In the genomic region with DNA sequence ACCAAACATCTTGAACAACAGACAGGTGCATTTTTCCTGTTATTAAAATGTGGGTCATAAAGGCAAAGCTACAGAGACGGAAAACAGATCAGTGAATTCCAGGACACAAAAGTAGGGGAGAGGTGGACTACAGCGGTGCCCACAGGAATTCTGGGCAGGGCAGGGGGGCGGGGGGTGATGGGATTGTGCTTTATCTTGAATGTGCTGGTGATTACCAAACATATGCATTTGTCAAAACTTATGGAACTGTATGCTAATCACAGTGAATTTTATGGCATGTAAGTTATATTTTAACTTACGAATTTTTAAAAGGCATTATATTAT, we compare ENCODE assay signal across 12 cellular contexts.
DNase-seq lines count a peak whose midpoint lies in the region; ATAC-seq, FAIRE-seq and TF ChIP-seq lines count a peak whose summit lies in the region.
"Had no signal": no experiment of that assay in that cellular context is flagged by ENCODE, and none has a peak within 500 bp of the region (broad histone marks: within the 10 kb centered on the region; RNA-seq: fewer than 3 reads in every experiment).

No MANE protein-coding gene starts in this region.

- H3K9me3 Mint-ChIP-seq in WTC11 (no peaks in the 10 kb centered on the region), mesothelial cell of epicardium (no peaks in the 10 kb centered on the region), progenitor cell of endocrine pancreas (ENCODE audit: low read depth) (no peaks in the 10 kb centered on the region)

- DNase-seq in WTC11 (ENCODE audit: low spot score) (no peak), mesothelial cell of epicardium (ENCODE audit: low spot score in 2 of 2, unreplicated experiment in 2 of 2) (no peak), progenitor cell of endocrine pancreas (ENCODE audit: low spot score, unreplicated experiment) (no peak), NCI-H1417 (lab: John Stamatoyannopoulos, UW) (no peak), frontal cortex (ENCODE audit: low spot score in 2 of 2) (no peak), NCI-H2196 treated with DMSO at 0.1 percent for 48 hours (lab: John Stamatoyannopoulos, UW; ENCODE audit: unreplicated experiment) (no peak)
- DNase-seq in activated CD8-positive, alpha-beta memory T cell treated with anti-CD3 and anti-CD28 coated beads, Interleukin-2, amount 50 U/mL, for 48 hours = no peak
- DNase-seq: ACHN; CD4-positive, CD25-positive, alpha-beta regulatory T cell; H7 had no signal

- H3K4me3 ChIP-seq in HEK293 (ENCODE audit: low read depth, low read length) = peak overlapping the region; percentile 20
- H3K4me3 ChIP-seq: BLaER1 treated with 17β-estradiol and CSF1 and Interleukin-3, amounts not matched to agents 10 nM and 100 nM had no signal

- peak overlapping the region; percentile 24; the same call in 1 of the 2 replicates for H3K27ac ChIP-seq in HEK293 (ENCODE audit: extremely low read depth, low read depth, low read length)
- H3K27ac ChIP-seq: BLaER1 treated with 17β-estradiol and CSF1 and Interleukin-3, amounts not matched to agents 10 nM and 100 nM had no signal

- H3K27ac Mint-ChIP-seq in WTC11 (peak overlapping the region; percentile 93), mesothelial cell of epicardium (peak overlapping the region; percentile 79), progenitor cell of endocrine pancreas (peak overlapping the region; percentile 77)
- H3K27ac Mint-ChIP-seq: CD4-positive, CD25-positive, alpha-beta regulatory T cell had no signal

- POLR2A ChIA-PET in HEK293 (lab: Yijun Ruan, JAX) (interaction anchor here (0.6 to 1.7 kb wide), 3 partner anchors 18 to 1800 kb away, joined by 3 to 5 read pairs (median 4); a partner anchor contains a TSS), WTC11 (lab: Charles Lee) (no interaction called here)

- H3K4me1 Mint-ChIP-seq in WTC11 (peaks cover 30% of the 10 kb centered on the region), mesothelial cell of epicardium (peaks cover 28% of the 10 kb centered on the region), progenitor cell of endocrine pancreas (ENCODE audit: low read depth) (peaks cover 15% of the 10 kb centered on the region)
- H3K4me1 Mint-ChIP-seq: CD4-positive, CD25-positive, alpha-beta regulatory T cell had no signal

- TF ChIP-seq CTCF in HEK293 (tag by site-specific recombination; IDR thresholded peaks at IDR 0.05) = no peak
- TF ChIP-seq CTCF in WTC11 (IDR thresholded peaks at IDR 0.05) = no peak
- no peak for TF ChIP-seq CTCF in mesothelial cell of epicardium (IDR thresholded peaks at IDR 0.05; ENCODE audit: unreplicated experiment)
- TF ChIP-seq CTCF in progenitor cell of endocrine pancreas (IDR thresholded peaks at IDR 0.05; ENCODE audit: unreplicated experiment) = no peak

- no peak for FAIRE-seq in frontal cortex (lab: Jason Lieb, UNC)

- H3K4me3 Mint-ChIP-seq in WTC11 (peak overlapping the region; percentile 48), mesothelial cell of epicardium (peak overlapping the region; percentile 24), progenitor cell of endocrine pancreas (ENCODE audit: low read depth) (peak overlapping the region; percentile 22)
- H3K4me3 Mint-ChIP-seq: CD4-positive, CD25-positive, alpha-beta regulatory T cell had no signal

- no peaks in the 10 kb centered on the region for H3K9me3 ChIP-seq in HEK293 (ENCODE audit: control insufficient read depth, insufficient read depth, low read depth, low read length)
- H3K9me3 ChIP-seq: BLaER1 treated with 17β-estradiol and CSF1 and Interleukin-3, amounts not matched to agents 10 nM and 100 nM had no signal

- H3K27me3 Mint-ChIP-seq in WTC11 (ENCODE audit: low read depth) = no peaks in the 10 kb centered on the region
- peaks cover 2% of the 10 kb centered on the region for H3K27me3 Mint-ChIP-seq in mesothelial cell of epicardium (ENCODE audit: low read depth)
- no peaks in the 10 kb centered on the region for H3K27me3 Mint-ChIP-seq in progenitor cell of endocrine pancreas
- H3K27me3 Mint-ChIP-seq: CD4-positive, CD25-positive, alpha-beta regulatory T cell had no signal

- H3K36me3 ChIP-seq in HEK293 (ENCODE audit: control insufficient read depth in 2 of 2, insufficient read depth in 1 of 2, low read length in 2 of 2) = no peaks in the 10 kb centered on the region
- H3K36me3 ChIP-seq: BLaER1 treated with 17β-estradiol and CSF1 and Interleukin-3, amounts not matched to agents 10 nM and 100 nM had no signal

- H3K4me1 ChIP-seq in HEK293 (ENCODE audit: control insufficient read depth, insufficient read depth, low read length) = peaks cover 8% of the 10 kb centered on the region; the same call in 1 of the 2 replicates
- H3K4me1 ChIP-seq: BLaER1 treated with 17β-estradiol and CSF1 and Interleukin-3, amounts not matched to agents 10 nM and 100 nM had no signal

- ATAC-seq in WTC11 = peak; percentile 45

- H3K36me3 Mint-ChIP-seq in WTC11 (no peaks in the 10 kb centered on the region), mesothelial cell of epicardium (no peaks in the 10 kb centered on the region), progenitor cell of endocrine pancreas (ENCODE audit: insufficient read depth) (no peaks in the 10 kb centered on the region)
- H3K36me3 Mint-ChIP-seq: CD4-positive, CD25-positive, alpha-beta regulatory T cell had no signal

- CTCF ChIA-PET in HEK293 (lab: Yijun Ruan, JAX) = interaction anchor here (0.6 to 1.2 kb wide), 2 partner anchors 12 to 17 kb away, joined by 3 to 4 read pairs; no protein-coding TSS in a partner anchor
- CTCF ChIA-PET in WTC11 (lab: Charles Lee) = interaction anchor here (0.6 kb wide), 1 partner anchor 1430 kb away, joined by 3 read pairs; no protein-coding TSS in a partner anchor

TF ChIP-seq in HEK293, 187 proteins besides CTCF, POLR2A, EP300 and RAD21:
- TF ChIP-seq ZNF626 (tag by site-specific recombination; IDR thresholded peaks at IDR 0.05) (no peak), ZNF140 (tag by site-specific recombination; IDR thresholded peaks at IDR 0.05) (no peak), ZBTB17 (tag by site-specific recombination; IDR thresholded peaks at IDR 0.05) (no peak), BCL11A (tag by site-specific recombination; IDR thresholded peaks at IDR 0.05; ENCODE audit: low read depth) (no peak), FEZF1 (tag by site-specific recombination; IDR thresholded peaks at IDR 0.05) (0 out of 2 replicates have a peak, but pooled peaks have one; percentile 2), ZNF16 (tag by site-specific recombination; IDR thresholded peaks at IDR 0.05; ENCODE audit: low read depth) (no peak), ZNF76 (tag by site-specific recombination; IDR thresholded peaks at IDR 0.05; ENCODE audit: borderline replicate concordance, low read depth) (peak; percentile 48)
- TF ChIP-seq, protein P1, sequence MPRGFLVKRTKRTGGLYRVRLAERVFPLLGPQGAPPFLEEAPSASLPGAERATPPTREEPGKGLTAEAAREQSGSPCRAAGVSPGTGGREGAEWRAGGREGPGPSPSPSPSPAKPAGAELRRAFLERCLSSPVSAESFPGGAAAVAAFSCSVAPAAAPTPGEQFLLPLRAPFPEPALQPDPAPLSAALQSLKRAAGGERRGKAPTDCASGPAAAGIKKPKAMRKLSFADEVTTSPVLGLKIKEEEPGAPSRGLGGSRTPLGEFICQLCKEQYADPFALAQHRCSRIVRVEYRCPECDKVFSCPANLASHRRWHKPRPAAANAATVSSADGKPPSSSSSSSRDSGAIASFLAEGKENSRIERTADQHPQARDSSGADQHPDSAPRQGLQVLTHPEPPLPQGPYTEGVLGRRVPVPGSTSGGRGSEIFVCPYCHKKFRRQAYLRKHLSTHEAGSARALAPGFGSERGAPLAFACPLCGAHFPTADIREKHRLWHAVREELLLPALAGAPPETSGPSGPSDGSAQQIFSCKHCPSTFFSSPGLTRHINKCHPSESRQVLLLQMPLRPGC (tag by site-specific recombination; IDR thresholded peaks at IDR 0.05) = peak; percentile 55; the same call in 1 of the 2 replicates

TF ChIP-seq in WTC11, 78 proteins besides CTCF, POLR2A, EP300 and RAD21:
- TF ChIP-seq, protein P2, sequence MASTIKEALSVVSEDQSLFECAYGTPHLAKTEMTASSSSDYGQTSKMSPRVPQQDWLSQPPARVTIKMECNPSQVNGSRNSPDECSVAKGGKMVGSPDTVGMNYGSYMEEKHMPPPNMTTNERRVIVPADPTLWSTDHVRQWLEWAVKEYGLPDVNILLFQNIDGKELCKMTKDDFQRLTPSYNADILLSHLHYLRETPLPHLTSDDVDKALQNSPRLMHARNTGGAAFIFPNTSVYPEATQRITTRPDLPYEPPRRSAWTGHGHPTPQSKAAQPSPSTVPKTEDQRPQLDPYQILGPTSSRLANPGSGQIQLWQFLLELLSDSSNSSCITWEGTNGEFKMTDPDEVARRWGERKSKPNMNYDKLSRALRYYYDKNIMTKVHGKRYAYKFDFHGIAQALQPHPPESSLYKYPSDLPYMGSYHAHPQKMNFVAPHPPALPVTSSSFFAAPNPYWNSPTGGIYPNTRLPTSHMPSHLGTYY (CRISPR knock-in tag; IDR thresholded peaks at IDR 0.05) = no peak
- no peak for TF ChIP-seq IRF2 (CRISPR knock-in tag; IDR thresholded peaks at IDR 0.05; ENCODE audit: borderline replicate concordance, low read depth)
- TF ChIP-seq, protein P3, sequence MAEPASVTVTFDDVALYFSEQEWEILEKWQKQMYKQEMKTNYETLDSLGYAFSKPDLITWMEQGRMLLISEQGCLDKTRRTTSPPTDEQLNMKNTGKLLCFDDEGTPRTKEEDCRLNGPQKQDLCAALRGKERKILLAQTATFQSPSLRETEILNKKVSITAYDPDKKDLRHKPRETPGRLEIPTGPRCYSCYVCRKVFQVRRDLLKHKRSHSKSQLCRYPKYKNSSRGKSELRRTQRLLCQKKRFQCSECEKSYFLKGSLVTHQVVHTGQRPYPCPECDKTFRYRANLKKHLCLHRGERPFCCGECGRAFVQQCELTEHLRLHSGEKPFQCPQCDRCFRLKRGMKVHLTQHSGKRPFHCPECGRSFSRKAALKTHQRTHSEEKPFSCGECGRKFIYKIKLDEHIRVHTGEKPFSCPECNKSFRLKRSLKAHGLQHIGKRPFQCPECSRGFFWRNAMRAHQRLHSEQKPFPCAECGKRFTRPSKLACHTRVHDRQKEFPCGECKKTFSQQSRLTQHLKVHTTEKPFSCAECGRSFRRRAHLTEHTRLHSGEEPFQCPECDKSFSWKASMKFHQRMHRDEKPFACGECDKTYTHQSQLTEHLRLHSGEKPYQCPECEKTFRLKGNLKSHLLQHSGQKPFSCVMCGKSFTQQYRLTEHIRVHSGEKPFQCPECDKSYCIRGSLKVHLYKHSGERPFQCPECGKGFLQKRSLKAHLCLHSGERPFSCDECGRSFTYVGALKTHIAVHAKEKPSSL (CRISPR knock-in tag; conservative IDR thresholded peaks at IDR 0.05) = no peak
TF ChIP-seq in WTC11: peak in this region for 0.
